Comparison of ENCODE assay signal across 8 cellular contexts in genomic region chr11:130213143-130213978, GRCh38. TPM values are rescaled to one million over a fixed set of nuclear protein-coding genes. Genes with fewer than 3 reads are reported as not detected.
A peak's percentile ranks its signal among the peaks of the same experiment; 100 is the strongest.
DNase-seq lines count a peak whose midpoint lies in the region; ATAC-seq, FAIRE-seq and TF ChIP-seq lines count a peak whose summit lies in the region.

No MANE protein-coding gene starts in this region.

- H3K4me2 ChIP-seq in DND-41 (ENCODE audit: insufficient read depth, low read length) (peak overlapping the region; percentile 63), astrocyte (ENCODE audit: low read length) (peak overlapping the region; percentile 32)

- H3K9me3 ChIP-seq in DND-41 (ENCODE audit: insufficient read depth, low read length, severe bottlenecking), result no peaks in the 10 kb centered on the region
- H3K9me3 ChIP-seq in astrocyte (ENCODE audit: insufficient read depth, low read depth, low read length), result no peaks in the 10 kb centered on the region

- peak; percentile 92 for ATAC-seq in DND-41 (ENCODE audit: insufficient read depth, low read depth)
- ATAC-seq in GM21576 (IDR thresholded peaks at IDR 0.05; ENCODE audit: unreplicated experiment), result peak; percentile 89

- H3K79me2 ChIP-seq in DND-41 (ENCODE audit: insufficient read depth, low read length) (no peaks in the 10 kb centered on the region), astrocyte (ENCODE audit: insufficient read depth, low read length) (no peaks in the 10 kb centered on the region)

- H3K27ac Mint-ChIP-seq in astrocyte (ENCODE audit: unreplicated experiment), result no peak overlapping the region

- peaks cover 64% of the 10 kb centered on the region for H3K27me3 Mint-ChIP-seq in astrocyte (ENCODE audit: low read depth, unreplicated experiment)

- H3K36me3 Mint-ChIP-seq in astrocyte (ENCODE audit: low read depth, unreplicated experiment), result peaks cover 2% of the 10 kb centered on the region

- H3K4me3 ChIP-seq in DND-41 (ENCODE audit: low read depth in 1 of 2, low read length in 2 of 2), result peak overlapping the region in 1 of 2 experiments; percentile 26; a peak in 1 of 4 replicates
- H3K4me3 ChIP-seq in astrocyte (ENCODE audit: insufficient read depth, low read depth, low read length), result no peak overlapping the region

- H3K27me3 ChIP-seq in DND-41 (ENCODE audit: insufficient read depth, low read length, poor library complexity) (no peaks in the 10 kb centered on the region), astrocyte (ENCODE audit: insufficient read depth, low read length) (peaks cover 41% of the 10 kb centered on the region)

- DNase-seq in DND-41 (peak; percentile 69), LHCN-M2 (ENCODE audit: low read depth) (peak; percentile 8), T1000 (lab: John Stamatoyannopoulos, UW) (peak; percentile 7), astrocyte (ENCODE audit: low read depth) (no peak), iPS DF 4.7 (ENCODE audit: extremely low read depth, low spot score) (peak; percentile 14), OCI-M2 (lab: John Stamatoyannopoulos, UW; ENCODE audit: unreplicated experiment) (no peak)
- DNase-seq in stimulated activated CD4-positive, alpha-beta T cell treated with anti-CD3 and anti-CD28 coated beads, Interleukin-12 subunit alpha, Interleukin-12 subunit beta, amount 100 ng/mL, for 24 hours (ENCODE audit: low read depth in 2 of 2), result peak; percentile 46 to 59

- H3K4me1 ChIP-seq in DND-41 (ENCODE audit: insufficient read depth, low read length), result peaks cover 5% of the 10 kb centered on the region
- H3K4me1 ChIP-seq in astrocyte (ENCODE audit: insufficient read depth, low read length), result no peaks in the 10 kb centered on the region

- H4K20me1 ChIP-seq in DND-41 (ENCODE audit: insufficient read depth, low read length) (peaks cover 8% of the 10 kb centered on the region; the same call in 1 of the 2 replicates), astrocyte (ENCODE audit: insufficient read depth, low read length) (no peaks in the 10 kb centered on the region)

- H3K4me1 Mint-ChIP-seq in astrocyte (ENCODE audit: low read depth, unreplicated experiment), result no peaks in the 10 kb centered on the region

- H3K27ac ChIP-seq in DND-41 (ENCODE audit: low read length) (no peak overlapping the region), astrocyte (ENCODE audit: low read depth, low read length) (no peak overlapping the region)

- no peak for FAIRE-seq in astrocyte (lab: Jason Lieb, UNC)

- H3K4me3 Mint-ChIP-seq in astrocyte (ENCODE audit: unreplicated experiment), result no peak overlapping the region

- H3K9ac ChIP-seq in DND-41 (ENCODE audit: low read depth, low read length) (no peak overlapping the region), astrocyte (ENCODE audit: low read length) (no peak overlapping the region)

- TF ChIP-seq CTCF in DND-41 (IDR thresholded peaks at IDR 0.05; ENCODE audit: borderline replicate concordance, extremely low read depth, low read length, poor library complexity, severe bottlenecking) (peak; percentile 96), astrocyte (IDR thresholded peaks at IDR 0.05; ENCODE audit: insufficient read depth, low read depth, low read length) (peak; percentile 72)

- H2AFZ ChIP-seq in DND-41 (ENCODE audit: low read depth, low read length) (peak overlapping the region; percentile 60; the same call in 1 of the 2 replicates), astrocyte (ENCODE audit: low read depth, low read length) (no peak overlapping the region)

- no peaks in the 10 kb centered on the region for H3K9me3 Mint-ChIP-seq in astrocyte (ENCODE audit: unreplicated experiment)

- no peaks in the 10 kb centered on the region for H3K36me3 ChIP-seq in DND-41 (ENCODE audit: insufficient read depth, low read length)
- no peaks in the 10 kb centered on the region for H3K36me3 ChIP-seq in astrocyte (ENCODE audit: insufficient read depth, low read length)

RNA-seq across cellular contexts. Expression of gene ST14, which starts 53.8 kb away (rescaled TPM):
- 0.06 TPM in 1 of 2 replicates, not detected in the other for total RNA-seq in LHCN-M2 (2014; rRNA removed)
- polyA plus RNA-seq in LHCN-M2 (2012), result not detected
- total RNA-seq in astrocyte, result 1.4 and 4.2 TPM in 2 replicates

Comparison
In these comparisons a context has a peak if more than half of its experiments do, and no peak if none do; other contexts are left out.
1. DNase-seq: peak in DND-41 (single experiment), LHCN-M2 (single experiment), T1000 (single experiment), iPS DF 4.7 (single experiment) and stimulated activated CD4-positive, alpha-beta T cell treated with anti-CD3 and anti-CD28 coated beads, Interleukin-12 subunit alpha, Interleukin-12 subunit beta, amount 100 ng/mL, for 24 hours (2 of 2); none in astrocyte (single experiment) and OCI-M2 (single experiment).